Comparison of ENCODE assay signal across 10 cellular contexts in genomic region chr4:56958111-56958517, GRCh38. TPM values are rescaled to one million over a fixed set of nuclear protein-coding genes. Genes with fewer than 3 reads are reported as not detected.
DNase-seq lines count a peak whose midpoint lies in the region; ATAC-seq and TF ChIP-seq lines count a peak whose summit lies in the region.
"Had no signal": no experiment of that assay in that cellular context is flagged by ENCODE, and none has a peak within 500 bp of the region (broad histone marks: within the 10 kb centered on the region; RNA-seq: fewer than 3 reads in every experiment).

No MANE protein-coding gene starts in this region.

- ATAC-seq in psoas muscle (peak; percentile 98 to 99 (median 98)), HG02852 (IDR thresholded peaks at IDR 0.05; ENCODE audit: unreplicated experiment) (no peak)
- no peak for ATAC-seq in activated CD4-positive, alpha-beta T cell treated with anti-CD3 and anti-CD28 coated beads for 36 hours

- in situ Hi-C loops in G401 (cut with HindIII; ENCODE audit: low sequenced_read_pairs), result no loop called here

- H3K4me3 ChIP-seq in SK-N-MC (peak overlapping the region; percentile 40), psoas muscle (peak overlapping the region; percentile 45)

- no peaks in the 10 kb centered on the region for H3K9me3 Mint-ChIP-seq in glutamatergic neuron (ENCODE audit: unreplicated experiment)
- no peaks in the 10 kb centered on the region for H3K9me3 Mint-ChIP-seq in activated CD4-positive, alpha-beta T cell treated with anti-CD3 and anti-CD28 coated beads for 36 hours (ENCODE audit: low read depth)
- H3K9me3 Mint-ChIP-seq: memory B cell had no signal

- DNase-seq in LHCN-M2 (ENCODE audit: low read depth) (peak; percentile 95), SK-N-MC (ENCODE audit: low read depth, low spot score) (peak; percentile 52), glutamatergic neuron (peak; percentile 19), psoas muscle (peak; percentile 91 to 92), NCI-H226 (no peak), G401 (ENCODE audit: low spot score) (no peak)
- DNase-seq in activated CD4-positive, alpha-beta T cell treated with anti-CD3 and anti-CD28 coated beads for 36 hours, result no peak

- H3K27me3 Mint-ChIP-seq in glutamatergic neuron (ENCODE audit: unreplicated experiment), result peaks cover 1% of the 10 kb centered on the region
- H3K27me3 Mint-ChIP-seq in activated CD4-positive, alpha-beta T cell treated with anti-CD3 and anti-CD28 coated beads for 36 hours, result no peaks in the 10 kb centered on the region
- H3K27me3 Mint-ChIP-seq: memory B cell had no signal

- TF ChIP-seq CTCF in glutamatergic neuron (IDR thresholded peaks at IDR 0.05; ENCODE audit: partially characterized antibody, unreplicated experiment), result no peak
- TF ChIP-seq CTCF in psoas muscle (IDR thresholded peaks at IDR 0.05), result no peak

- H3K9ac ChIP-seq in SK-N-MC (ENCODE audit: insufficient read length), result no peak overlapping the region
- H3K9ac ChIP-seq: KMS-11 had no signal

- intact Hi-C loops in psoas muscle (cut with DNase I), result loop anchor here in 1 of 2 donors (5.0 kb wide), 1 partner anchor 51 kb away; the partner anchor contains the start of gene REST
- intact Hi-C loops in activated CD4-positive, alpha-beta T cell treated with anti-CD3 and anti-CD28 coated beads for 36 hours (cut with DNase I, micrococcal nuclease), result no loop called here

- H3K36me3 Mint-ChIP-seq in glutamatergic neuron (ENCODE audit: unreplicated experiment), result no peaks in the 10 kb centered on the region
- peaks cover 16% of the 10 kb centered on the region for H3K36me3 Mint-ChIP-seq in activated CD4-positive, alpha-beta T cell treated with anti-CD3 and anti-CD28 coated beads for 36 hours (ENCODE audit: low read depth)

- peaks cover 5% of the 10 kb centered on the region for H3K4me1 Mint-ChIP-seq in glutamatergic neuron (ENCODE audit: low read depth, unreplicated experiment)
- H3K4me1 Mint-ChIP-seq in activated CD4-positive, alpha-beta T cell treated with anti-CD3 and anti-CD28 coated beads for 36 hours, result peaks cover 2% of the 10 kb centered on the region
- H3K4me1 Mint-ChIP-seq: memory B cell had no signal

- no peaks in the 10 kb centered on the region for H3K27me3 ChIP-seq in psoas muscle (ENCODE audit: insufficient read depth in 3 of 3, low read length in 2 of 3)

- H3K36me3 ChIP-seq in SK-N-MC (ENCODE audit: insufficient read depth, low read length), result peaks cover 8% of the 10 kb centered on the region
- H3K36me3 ChIP-seq in psoas muscle (ENCODE audit: insufficient read depth in 1 of 2, low read depth in 1 of 2), result peaks cover 6 to 28% of the 10 kb centered on the region in 2 donors

- no peak overlapping the region for H3K4me3 Mint-ChIP-seq in glutamatergic neuron (ENCODE audit: unreplicated experiment)
- H3K4me3 Mint-ChIP-seq in activated CD4-positive, alpha-beta T cell treated with anti-CD3 and anti-CD28 coated beads for 36 hours, result no peak overlapping the region
- H3K4me3 Mint-ChIP-seq: memory B cell had no signal

- 1 to 8% (median 4%) methylated on average over 7 of the region's 7 CpGs for WGBS in psoas muscle, 3 donors

- no peak overlapping the region for H3K27ac Mint-ChIP-seq in glutamatergic neuron (ENCODE audit: unreplicated experiment)
- H3K27ac Mint-ChIP-seq in activated CD4-positive, alpha-beta T cell treated with anti-CD3 and anti-CD28 coated beads for 36 hours, result no peak overlapping the region
- H3K27ac Mint-ChIP-seq: memory B cell had no signal

- CTCF ChIA-PET in activated CD4-positive, alpha-beta T cell treated with anti-CD3 and anti-CD28 coated beads for 36 hours (lab: Charles Lee), result interaction anchor here (0.6 kb wide), 1 partner anchor 54 kb away, joined by 3 read pairs; no protein-coding TSS in a partner anchor

- POLR2A ChIA-PET in activated CD4-positive, alpha-beta T cell treated with anti-CD3 and anti-CD28 coated beads for 36 hours (lab: Charles Lee), result no interaction called here

- H3K9me3 ChIP-seq in SK-N-MC (ENCODE audit: low read depth, low read length) (no peaks in the 10 kb centered on the region), psoas muscle (no peaks in the 10 kb centered on the region)

- H3K4me1 ChIP-seq in psoas muscle, result peaks cover 9% of the 10 kb centered on the region

- H3K27ac ChIP-seq in SK-N-MC, result peak overlapping the region; percentile 2; the same call in 1 of the 2 replicates
- peak overlapping the region; percentile 63 for H3K27ac ChIP-seq in psoas muscle
- H3K27ac ChIP-seq: KMS-11 had no signal

RNA-seq across cellular contexts. Expression of gene NOA1, which starts 19.3 kb away (rescaled TPM):
- total RNA-seq in LHCN-M2 (2014; rRNA removed) (22.9 and 24.3 TPM in 2 replicates), glutamatergic neuron (ENCODE audit: unreplicated experiment) (10.3 TPM), psoas muscle (10 to 100 TPM; 11.3 to 19.9 (median 15.3) TPM)
- 9.7 TPM for polyA plus RNA-seq in LHCN-M2 (2012)
- polyA plus RNA-seq in psoas muscle, result 10 to 100 TPM; 14.3 to 16.8 (median 15.9) TPM
- 10 to 100 TPM; 24.9 to 31.5 TPM for total RNA-seq in activated CD4-positive, alpha-beta T cell treated with anti-CD3 and anti-CD28 coated beads for 36 hours
- 21.0 and 23.7 TPM in 2 replicates for total RNA-seq in G401 (2014; rRNA removed; shearing (Covaris generic))

RNA-seq across cellular contexts. Expression of gene POLR2B, which starts 20.6 kb away (rescaled TPM):
- total RNA-seq in LHCN-M2 (2014; rRNA removed) (129 and 139 TPM in 2 replicates), glutamatergic neuron (ENCODE audit: unreplicated experiment) (135 TPM), psoas muscle (10 to 100 TPM; 64.9 to 79.5 (median 74.9) TPM)
- polyA plus RNA-seq in LHCN-M2 (2012), result 54.3 TPM
- 100 to 1,000 TPM in 1 of 3 donors, 10 to 100 TPM in 2; 37.1 to 111 (median 48.4) TPM for polyA plus RNA-seq in psoas muscle
- 100 to 1,000 TPM; 108 to 133 TPM for total RNA-seq in activated CD4-positive, alpha-beta T cell treated with anti-CD3 and anti-CD28 coated beads for 36 hours
- 164 and 230 TPM in 2 replicates for total RNA-seq in G401 (2014; rRNA removed; shearing (Covaris generic))

RNA-seq across cellular contexts. Expression of gene REST, which starts 50.4 kb away (rescaled TPM):
- total RNA-seq in LHCN-M2 (2014; rRNA removed), result 28.0 and 34.4 TPM in 2 replicates
- polyA plus RNA-seq in LHCN-M2 (2012), result 5.6 TPM
- total RNA-seq in glutamatergic neuron (ENCODE audit: unreplicated experiment), result 1.5 TPM
- total RNA-seq in psoas muscle, result 10 to 100 TPM; 13.5 to 21.4 (median 20.0) TPM
- polyA plus RNA-seq in psoas muscle, result 1 to 10 TPM; 2.5 to 8.9 (median 5.9) TPM
- total RNA-seq in activated CD4-positive, alpha-beta T cell treated with anti-CD3 and anti-CD28 coated beads for 36 hours, result 10 to 100 TPM; 44.0 to 44.9 TPM
- 13.2 and 28.2 TPM in 2 replicates for total RNA-seq in G401 (2014; rRNA removed; shearing (Covaris generic))

Comparison
In these comparisons a context has a peak if more than half of its experiments do, and no peak if none do; other contexts are left out.
1. DNase-seq: peak in LHCN-M2 (single experiment), SK-N-MC (single experiment), glutamatergic neuron (single experiment) and psoas muscle (2 of 2); none in activated CD4-positive, alpha-beta T cell treated with anti-CD3 and anti-CD28 coated beads for 36 hours (single experiment), NCI-H226 (single experiment) and G401 (single experiment).
2. ATAC-seq: peak in psoas muscle (4 of 4); none in activated CD4-positive, alpha-beta T cell treated with anti-CD3 and anti-CD28 coated beads for 36 hours (single experiment) and HG02852 (single experiment).